In genomic region chr12:106227641-106228319, GRCh38 we compare ENCODE assay signal across 8 cellular contexts. TPM values are rescaled to one million over a fixed set of nuclear protein-coding genes. Genes with fewer than 3 reads are reported as not detected.
A peak's percentile ranks its signal among the peaks of the same experiment; 100 is the strongest.
DNase-seq lines count a peak whose midpoint lies in the region; ATAC-seq and TF ChIP-seq lines count a peak whose summit lies in the region.

No MANE protein-coding gene starts in this region.

- no peak overlapping the region for H3K4me3 Mint-ChIP-seq in stimulated activated memory B cell treated with anti-CD40 and anti-IgM and Interleukin-4, amounts not matched to agents 10 μg/mL and 1 μg/mL and 100 μg/mL, for 72 hours
- no peak overlapping the region for H3K4me3 Mint-ChIP-seq in progenitor cell of endocrine pancreas (ENCODE audit: low read depth)

- peak overlapping the region; percentile 82 for H3K27ac Mint-ChIP-seq in stimulated activated memory B cell treated with anti-CD40 and anti-IgM and Interleukin-4, amounts not matched to agents 10 μg/mL and 1 μg/mL and 100 μg/mL, for 72 hours
- H3K27ac Mint-ChIP-seq in progenitor cell of endocrine pancreas, result no peak overlapping the region

- no peaks in the 10 kb centered on the region for H3K36me3 Mint-ChIP-seq in stimulated activated memory B cell treated with anti-CD40 and anti-IgM and Interleukin-4, amounts not matched to agents 10 μg/mL and 1 μg/mL and 100 μg/mL, for 72 hours
- no peaks in the 10 kb centered on the region for H3K36me3 Mint-ChIP-seq in progenitor cell of endocrine pancreas (ENCODE audit: insufficient read depth)

- DNase-seq in NK-92 treated with Interleukin-12 subunit alpha and Interleukin-12 subunit beta, amount 100 ng/mL, for 24 hours (lab: John Stamatoyannopoulos, UW), result peak; percentile 82
- peak; percentile 43 for DNase-seq in activated CD8-positive, alpha-beta memory T cell treated with anti-CD3 and anti-CD28 coated beads, Interleukin-2, amount 50 U/mL, for 1 hour (ENCODE audit: extremely low read depth)
- DNase-seq in foreskin fibroblast (peak; percentile 31 to 53), progenitor cell of endocrine pancreas (ENCODE audit: low spot score, unreplicated experiment) (no peak), 8988T (no peak)

- ATAC-seq in stimulated activated memory B cell treated with anti-CD40 and anti-IgM and Interleukin-4, amounts not matched to agents 10 μg/mL and 1 μg/mL and 100 μg/mL, for 72 hours, result peak; percentile 84
- no peak for ATAC-seq in GM21390 (IDR thresholded peaks at IDR 0.05; ENCODE audit: unreplicated experiment)
- ATAC-seq in GM21367 (IDR thresholded peaks at IDR 0.05; ENCODE audit: unreplicated experiment), result no peak

- no peaks in the 10 kb centered on the region for H3K9me3 Mint-ChIP-seq in stimulated activated memory B cell treated with anti-CD40 and anti-IgM and Interleukin-4, amounts not matched to agents 10 μg/mL and 1 μg/mL and 100 μg/mL, for 72 hours
- no peaks in the 10 kb centered on the region for H3K9me3 Mint-ChIP-seq in progenitor cell of endocrine pancreas (ENCODE audit: low read depth)

- H3K4me1 Mint-ChIP-seq in stimulated activated memory B cell treated with anti-CD40 and anti-IgM and Interleukin-4, amounts not matched to agents 10 μg/mL and 1 μg/mL and 100 μg/mL, for 72 hours, result peaks cover 23% of the 10 kb centered on the region
- H3K4me1 Mint-ChIP-seq in progenitor cell of endocrine pancreas (ENCODE audit: low read depth), result no peaks in the 10 kb centered on the region

- H3K27me3 Mint-ChIP-seq in stimulated activated memory B cell treated with anti-CD40 and anti-IgM and Interleukin-4, amounts not matched to agents 10 μg/mL and 1 μg/mL and 100 μg/mL, for 72 hours, result peaks cover 6% of the 10 kb centered on the region
- peaks cover 19% of the 10 kb centered on the region for H3K27me3 Mint-ChIP-seq in progenitor cell of endocrine pancreas

- no peak overlapping the region for H3K4me3 ChIP-seq in foreskin fibroblast (ENCODE audit: low read depth in 1 of 2, low read length in 2 of 2)

- TF ChIP-seq CTCF in foreskin fibroblast (IDR thresholded peaks at IDR 0.05; ENCODE audit: low read depth, low read length) (no peak), progenitor cell of endocrine pancreas (IDR thresholded peaks at IDR 0.05; ENCODE audit: unreplicated experiment) (no peak)

RNA-seq across cellular contexts. Expression of gene CKAP4, which starts 20.0 kb away (rescaled TPM):
- total RNA-seq in progenitor cell of endocrine pancreas, result 102 and 107 TPM in 2 replicates

Comparison
In these comparisons a context has a peak if more than half of its experiments do, and no peak if none do; other contexts are left out.
1. DNase-seq: peak in NK-92 treated with Interleukin-12 subunit alpha and Interleukin-12 subunit beta, amount 100 ng/mL, for 24 hours (single experiment), activated CD8-positive, alpha-beta memory T cell treated with anti-CD3 and anti-CD28 coated beads, Interleukin-2, amount 50 U/mL, for 1 hour (single experiment) and foreskin fibroblast (2 of 2); none in progenitor cell of endocrine pancreas (single experiment) and 8988T (single experiment).